7 cellular contexts compared by ENCODE assay signal in the genomic region with DNA sequence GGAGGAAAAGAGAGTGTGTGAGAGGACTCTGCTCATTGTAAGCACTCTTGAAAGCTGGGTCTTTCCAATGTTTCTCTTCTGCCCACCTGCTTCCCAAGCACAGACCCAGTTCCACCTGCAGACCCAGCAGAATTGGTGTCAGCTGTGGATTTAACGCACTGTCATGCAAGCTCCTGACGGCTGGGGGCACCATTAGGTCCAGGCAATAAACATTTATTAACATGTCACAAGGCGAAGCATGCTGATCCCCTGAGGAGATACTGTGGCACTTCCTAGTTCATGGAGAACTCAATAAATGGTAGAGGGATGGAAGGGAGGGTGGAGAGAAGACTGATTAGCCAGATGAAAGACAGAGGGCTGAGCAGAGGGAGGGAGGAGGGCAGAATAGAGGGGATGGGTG.
A peak's percentile ranks its signal among the peaks of the same experiment; 100 is the strongest.
DNase-seq lines count a peak whose midpoint lies in the region; ATAC-seq and TF ChIP-seq lines count a peak whose summit lies in the region.

No MANE protein-coding gene starts in this region.

- no peaks in the 10 kb centered on the region for H3K36me3 ChIP-seq in adrenal gland (replicated peaks in 1 of 2)
- H3K36me3 ChIP-seq in right lobe of liver = no peaks in the 10 kb centered on the region
- no peaks in the 10 kb centered on the region for H3K36me3 ChIP-seq in neuronal stem cell (replicated peaks in 1 of 2; ENCODE audit: control insufficient read depth in 2 of 2, insufficient read depth in 2 of 2, low read length in 2 of 2)

- H3K9me3 ChIP-seq in adrenal gland (replicated peaks in 1 of 3) (no peaks in the 10 kb centered on the region), right lobe of liver (no peaks in the 10 kb centered on the region), neuronal stem cell (replicated peaks in 1 of 2; ENCODE audit: control insufficient read depth in 2 of 2, insufficient read depth in 1 of 2, low read depth in 1 of 2, low read length in 2 of 2) (no peaks in the 10 kb centered on the region)

- POLR2A ChIA-PET in GM10248 (lab: Yijun Ruan, JAX) = no interaction called here

- no peak overlapping the region for H3K18ac ChIP-seq in neuronal stem cell (ENCODE audit: low read length)

- no peak overlapping the region for H2BK12ac ChIP-seq in neuronal stem cell (ENCODE audit: low read length)

- H3K23ac ChIP-seq in neuronal stem cell (ENCODE audit: low read depth, low read length, poor library complexity) = no peak overlapping the region

- 26 to 60% (median 50%) methylated on average over 3 of the region's 3 CpGs for WGBS in adrenal gland, 4 donors
- WGBS in right lobe of liver (ENCODE audit: insufficient coverage, low coverage, low lambda C conversion rate, missing lambda C conversion rate) = 34% methylated on average over 3 of the region's 3 CpGs
- WGBS in neuronal stem cell (ENCODE audit: extremely low coverage in 2 of 2, insufficient read length in 2 of 2, insufficient replicate concordance in 1 of 2), 2 donors = no CpG with 5 or more reads among the region's 3 CpGs

- CTCF ChIA-PET in GM10248 (lab: Yijun Ruan, JAX) = interaction anchor here (0.9 to 1.0 kb wide), 2 partner anchors 9 to 252 kb away, joined by 3 to 4 read pairs; no protein-coding TSS in a partner anchor

- H3K79me1 ChIP-seq in neuronal stem cell (ENCODE audit: low read depth, low read length) = no peaks in the 10 kb centered on the region

- no peak overlapping the region for H2BK15ac ChIP-seq in neuronal stem cell (ENCODE audit: low read length)

- H2BK5ac ChIP-seq in neuronal stem cell (ENCODE audit: low read length) = no peak overlapping the region

- no peaks in the 10 kb centered on the region for H3K4me1 ChIP-seq in adrenal gland (replicated peaks in 1 of 2)
- no peaks in the 10 kb centered on the region for H3K4me1 ChIP-seq in right lobe of liver
- H3K4me1 ChIP-seq in neuronal stem cell (ENCODE audit: control insufficient read depth in 2 of 2, insufficient read depth in 1 of 2, low read depth in 1 of 2, low read length in 2 of 2) = peaks cover 0 to 8% of the 10 kb centered on the region in 2 donors

- H3K14ac ChIP-seq in neuronal stem cell (ENCODE audit: low read length) = no peak overlapping the region

- no peak overlapping the region for H3K4me2 ChIP-seq in neuronal stem cell (ENCODE audit: insufficient read depth, low read length, poor library complexity, severe bottlenecking)

- H3K4me3 ChIP-seq in adrenal gland (no peak overlapping the region), right lobe of liver (no peak overlapping the region), neuronal stem cell (ENCODE audit: low read length in 2 of 2) (no peak overlapping the region)

- H3K27ac ChIP-seq in adrenal gland (no peak overlapping the region), right lobe of liver (no peak overlapping the region), neuronal stem cell (replicated peaks; ENCODE audit: low read length) (no peak overlapping the region)

- no peak for TF ChIP-seq POLR2A in adrenal gland (IDR thresholded peaks at IDR 0.05)
- TF ChIP-seq POLR2A in right lobe of liver (IDR thresholded peaks at IDR 0.05) = no peak

- no peak overlapping the region for H2AK5ac ChIP-seq in neuronal stem cell (ENCODE audit: low read depth, low read length)

- H4K8ac ChIP-seq in neuronal stem cell (ENCODE audit: low read depth, low read length) = no peak overlapping the region

- no peak overlapping the region for H2AFZ ChIP-seq in neuronal stem cell (ENCODE audit: low read length)

- no peak overlapping the region for H3K4ac ChIP-seq in neuronal stem cell (ENCODE audit: low read length)

- TF ChIP-seq CTCF in GM10248 (IDR thresholded peaks at IDR 0.05; ENCODE audit: control extremely low read depth, extremely low read depth, low read depth, missing control alignments) (peak; percentile 34), LNCAP (IDR thresholded peaks at IDR 0.05) (peak; percentile 24; the same call in 1 of the 2 replicates), adrenal gland (IDR thresholded peaks at IDR 0.05) (peak in 4 of 6 experiments; percentile 13 to 47 (median 24)), right lobe of liver (IDR thresholded peaks at IDR 0.05) (peak; percentile 15 to 41 (median 33))

- no peak overlapping the region for H3K9ac ChIP-seq in neuronal stem cell (ENCODE audit: low read depth, low read length, poor library complexity)

- intact Hi-C loops in adrenal gland (cut with DNase I) = no loop called here
- intact Hi-C loops in right lobe of liver (cut with DNase I) = no loop called here

- no peak overlapping the region for H2BK120ac ChIP-seq in neuronal stem cell (ENCODE audit: low read depth, low read length)

- H3K27me3 ChIP-seq in adrenal gland = no peaks in the 10 kb centered on the region
- H3K27me3 ChIP-seq in right lobe of liver = no peaks in the 10 kb centered on the region
- no peaks in the 10 kb centered on the region for H3K27me3 ChIP-seq in neuronal stem cell (ENCODE audit: control insufficient read depth in 3 of 3, insufficient read depth in 3 of 3, low read depth in 1 of 3, low read length in 3 of 3)

- DNase-seq in GM10248 (ENCODE audit: extremely low spot score) = no peak
- DNase-seq in adrenal gland = peak in 3 of 7 donors; percentile 14 to 70 (median 29)
- DNase-seq in right lobe of liver = no peak
- DNase-seq in midbrain (lab: John Stamatoyannopoulos, UW) = no peak
- DNase-seq in neuronal stem cell (ENCODE audit: low spot score) = no peak
- DNase-seq in GM19240 (ENCODE audit: insufficient read length, low spot score) = no peak

- peak; percentile 33 to 67 (median 46) for ATAC-seq in right lobe of liver

- H4K91ac ChIP-seq in neuronal stem cell (ENCODE audit: low read depth, low read length, poor library complexity) = no peak overlapping the region
